Comparison of ENCODE assay signal across 26 cellular contexts in the genomic region with DNA sequence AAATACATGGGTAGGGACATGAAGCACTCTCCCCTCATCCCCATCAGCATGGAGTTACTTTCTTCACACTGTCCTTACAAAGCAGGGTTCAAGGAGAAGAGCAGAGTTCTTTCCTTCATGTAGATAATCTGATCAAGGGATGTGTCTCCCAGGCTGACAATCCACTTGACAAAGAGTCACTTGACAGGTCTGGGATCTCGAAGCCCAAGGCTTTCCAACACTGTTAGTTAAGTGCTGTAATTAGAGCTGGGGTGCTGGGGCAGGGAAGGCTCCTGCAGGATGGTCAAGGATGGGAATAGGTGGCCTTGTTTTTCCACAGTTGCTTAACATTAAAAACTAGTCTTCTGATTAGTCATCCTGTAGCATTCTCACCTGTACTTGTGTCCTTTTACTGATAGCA.
"Had no signal": no experiment of that assay in that cellular context is flagged by ENCODE, and none has a peak within 500 bp of the region (broad histone marks: within the 10 kb centered on the region; RNA-seq: fewer than 3 reads in every experiment).

No MANE protein-coding gene starts in this region.

- H2AFZ ChIP-seq: parathyroid adenoma had no signal

- H3K9me3 Mint-ChIP-seq: activated naive CD8-positive, alpha-beta T cell treated with anti-CD3 and anti-CD28 coated beads, Interleukin-2, amount 10 ng/mL, durations not matched to agents 7 days and 5 days; activated T-cell treated with anti-CD3 and anti-CD28 coated beads, Interleukin-2, amount 50 U/mL, for 24 hours; activated T-helper 17 cell treated with anti-CD3 and anti-CD28 coated beads, Interleukin-2, amount 50 U/mL, for 72 hours; natural killer cell; T-cell; WTC11 had no signal

- H3K27me3 ChIP-seq: suprapubic skin, transverse colon, uterus had no signal

- ATAC-seq: activated CD4-positive, alpha-beta T cell treated with anti-CD3 and anti-CD28 coated beads for 36 hours; activated T-helper 17 cell treated with anti-CD3 and anti-CD28 coated beads, Interleukin-2, amount 50 U/mL, for 72 hours; heart left ventricle; left lobe of liver; natural killer cell; right cardiac atrium; T-cell; WTC11 had no signal

- H3K4me3 Mint-ChIP-seq: activated CD4-positive, alpha-beta T cell treated with anti-CD3 and anti-CD28 coated beads for 36 hours; activated naive CD8-positive, alpha-beta T cell treated with anti-CD3 and anti-CD28 coated beads, Interleukin-2, amount 10 ng/mL, durations not matched to agents 7 days and 5 days; activated T-cell treated with anti-CD3 and anti-CD28 coated beads, Interleukin-2, amount 50 U/mL, for 24 hours; WTC11 had no signal

- H3K36me3 ChIP-seq: heart left ventricle, stomach, suprapubic skin, transverse colon, uterus had no signal

- DNase-seq: activated CD4-positive, alpha-beta T cell treated with anti-CD3 and anti-CD28 coated beads for 36 hours; activated CD4-positive, alpha-beta T cell treated with anti-CD3 and anti-CD28 coated beads, Interleukin-2, amount 50 U/mL, for 4 hours; activated CD8-positive, alpha-beta memory T cell treated with anti-CD3 and anti-CD28 coated beads for 24 hours; activated CD8-positive, alpha-beta memory T cell treated with anti-CD3 and anti-CD28 coated beads, Interleukin-2, amount 50 U/mL, for 4 hours; activated naive CD4-positive, alpha-beta T cell; activated naive CD8-positive, alpha-beta T cell treated with anti-CD3 and anti-CD28 coated beads, Interleukin-2, amount 10 ng/mL, durations not matched to agents 7 days and 5 days; activated T-cell treated with anti-CD3 and anti-CD28 coated beads, Interleukin-2, amount 50 U/mL, for 24 hours; amniotic stem cell; cerebellar nuclear complex; heart left ventricle; midbrain; natural killer cell; right cardiac atrium; stimulated activated CD4-positive, alpha-beta T cell treated with anti-CD3 and anti-CD28 coated beads, Interleukin-4, amount 100 ng/mL, for 4 hours; stomach; T-cell; T-helper 9 cell; transverse colon; uterus had no signal

- H3K4me3 ChIP-seq: coronary artery, heart left ventricle, lung, stomach, suprapubic skin, transverse colon, uterus had no signal

- H3K9me3 ChIP-seq: heart left ventricle, stomach, suprapubic skin, transverse colon, uterus had no signal

- H3K27ac Mint-ChIP-seq: activated CD4-positive, alpha-beta T cell treated with anti-CD3 and anti-CD28 coated beads for 36 hours; activated naive CD8-positive, alpha-beta T cell treated with anti-CD3 and anti-CD28 coated beads, Interleukin-2, amount 10 ng/mL, durations not matched to agents 7 days and 5 days; activated T-cell treated with anti-CD3 and anti-CD28 coated beads, Interleukin-2, amount 50 U/mL, for 24 hours; activated T-helper 17 cell treated with anti-CD3 and anti-CD28 coated beads, Interleukin-2, amount 50 U/mL, for 72 hours; T-cell; WTC11 had no signal

- H3K27me3 Mint-ChIP-seq: activated CD4-positive, alpha-beta T cell treated with anti-CD3 and anti-CD28 coated beads for 36 hours; activated T-helper 17 cell treated with anti-CD3 and anti-CD28 coated beads, Interleukin-2, amount 50 U/mL, for 72 hours had no signal

- H3K27ac ChIP-seq: coronary artery, heart left ventricle, parathyroid adenoma, stomach, suprapubic skin, transverse colon, uterus had no signal

- H3K9ac ChIP-seq: parathyroid adenoma had no signal

- H3K4me1 ChIP-seq: parathyroid adenoma, stomach, suprapubic skin, transverse colon, uterus had no signal

- H3K36me3 Mint-ChIP-seq: activated naive CD8-positive, alpha-beta T cell treated with anti-CD3 and anti-CD28 coated beads, Interleukin-2, amount 10 ng/mL, durations not matched to agents 7 days and 5 days; natural killer cell; T-cell; WTC11 had no signal

- H3K79me2 ChIP-seq: parathyroid adenoma had no signal
